8 cellular contexts compared by ENCODE assay signal in the genomic region with DNA sequence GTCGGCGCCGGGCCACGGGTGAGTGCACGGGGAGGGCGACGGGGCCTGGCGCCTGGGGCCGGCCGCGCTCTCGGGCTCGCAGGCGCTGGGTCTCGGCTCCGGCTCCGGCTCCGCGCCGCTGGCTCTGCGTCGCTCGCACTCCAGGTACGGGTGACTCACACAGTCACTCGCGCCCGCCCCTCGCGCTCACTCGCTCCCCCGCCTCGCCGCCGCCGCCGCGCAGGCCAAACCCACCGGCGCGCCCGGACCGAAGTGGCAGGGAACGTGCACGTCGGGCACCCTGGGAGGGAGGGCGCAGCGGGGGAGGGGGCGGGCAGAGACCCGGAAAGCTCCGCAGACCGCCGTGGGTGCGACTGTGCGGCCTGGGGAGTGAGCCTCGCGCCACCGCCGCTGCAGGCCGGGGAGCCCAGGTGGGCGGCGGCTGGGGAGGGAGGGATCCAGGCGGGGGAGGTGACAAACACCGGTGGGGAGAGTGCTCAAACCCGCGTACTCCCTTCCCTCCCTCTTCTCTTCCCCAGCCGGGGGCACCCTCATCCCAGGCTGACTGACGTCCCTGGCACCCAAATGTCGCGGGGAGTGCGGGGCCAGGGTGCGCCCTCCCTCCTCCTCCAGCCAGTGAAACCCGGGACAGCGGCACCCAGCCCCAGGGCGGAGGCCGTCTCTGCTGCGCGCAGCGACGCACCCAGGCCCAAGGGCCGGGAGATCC.
DNase-seq lines count a peak whose midpoint lies in the region; ATAC-seq and TF ChIP-seq lines count a peak whose summit lies in the region.

No MANE protein-coding gene starts in this region.

- no peaks in the 10 kb centered on the region for H3K36me3 ChIP-seq in CD4-positive, CD25-positive, alpha-beta regulatory T cell (ENCODE audit: control insufficient read depth, insufficient read depth, low read length)
- no peaks in the 10 kb centered on the region for H3K36me3 ChIP-seq in H7 (replicated peaks; ENCODE audit: control insufficient read depth, insufficient read depth, low read length)
- H3K36me3 ChIP-seq in PC-3 (ENCODE audit: low read depth, low read length) = no peaks in the 10 kb centered on the region
- H3K36me3 ChIP-seq in left lung = no peaks in the 10 kb centered on the region

- H2AFZ ChIP-seq in PC-3 (ENCODE audit: low read length) = peak overlapping the region; percentile 82

- H3K9ac ChIP-seq in PC-3 (ENCODE audit: low read length) = peak overlapping the region; percentile 77

- H3K4me1 ChIP-seq in CD4-positive, CD25-positive, alpha-beta regulatory T cell (ENCODE audit: control insufficient read depth, insufficient read depth, low read length, poor library complexity, severe bottlenecking) = no peaks in the 10 kb centered on the region
- peaks cover 34% of the 10 kb centered on the region for H3K4me1 ChIP-seq in PC-3 (ENCODE audit: insufficient read depth, low read length)
- peaks cover 0 to 16% of the 10 kb centered on the region in 2 donors for H3K4me1 ChIP-seq in left lung

- POLR2A ChIA-PET in PC-3 (lab: Charles Lee; ENCODE audit: unreplicated experiment) = interaction anchor here (1.0 kb wide), 1 partner anchor 39 kb away, joined by 3 read pairs; no protein-coding TSS in a partner anchor

- peaks cover 51% of the 10 kb centered on the region for H3K27me3 Mint-ChIP-seq in CD4-positive, CD25-positive, alpha-beta regulatory T cell
- peaks cover 2% of the 10 kb centered on the region for H3K27me3 Mint-ChIP-seq in chondrocyte (ENCODE audit: low read depth)

- peak in 2 of 3 donors; percentile 6 to 23 for DNase-seq in CD4-positive, CD25-positive, alpha-beta regulatory T cell
- DNase-seq in H7 = peak; percentile 88
- peak; percentile 77 for DNase-seq in PC-3
- DNase-seq in chondrocyte (ENCODE audit: low spot score) = no peak
- peak; percentile 78 to 93 for DNase-seq in left lung
- DNase-seq in stimulated activated CD4-positive, alpha-beta T cell treated with anti-CD3 and anti-CD28 coated beads, Interleukin-4, amount 100 ng/mL, for 1 hour = peak; percentile 35
- DNase-seq in NCI-H2196 (lab: John Stamatoyannopoulos, UW; ENCODE audit: unreplicated experiment) = no peak
- no peak for DNase-seq in COLO829 (ENCODE audit: low spot score)

- CTCF ChIA-PET in PC-3 (lab: Charles Lee) = no interaction called here

- no peaks in the 10 kb centered on the region for H3F3A ChIP-seq in PC-3 (ENCODE audit: low read length, unreplicated experiment)

- H3K27me3 ChIP-seq in CD4-positive, CD25-positive, alpha-beta regulatory T cell (ENCODE audit: control insufficient read depth, insufficient read depth, low read length) = peaks cover 21% of the 10 kb centered on the region
- H3K27me3 ChIP-seq in H7 (ENCODE audit: control insufficient read depth, insufficient read depth, low read length) (peaks cover 13% of the 10 kb centered on the region), PC-3 (ENCODE audit: low read length) (no peaks in the 10 kb centered on the region), left lung (peaks cover 4 to 65% of the 10 kb centered on the region in 2 donors)

- TF ChIP-seq CTCF in PC-3 (conservative IDR thresholded peaks at IDR 0.05; ENCODE audit: low read depth, low read length) (no peak), chondrocyte (IDR thresholded peaks at IDR 0.05) (no peak), left lung (IDR thresholded peaks at IDR 0.05) (no peak)

- H3K4me3 ChIP-seq in CD4-positive, CD25-positive, alpha-beta regulatory T cell (ENCODE audit: low read depth, low read length) = no peak overlapping the region
- H3K4me3 ChIP-seq in H7 (ENCODE audit: insufficient read depth, low read depth, low read length) = peak overlapping the region; percentile 73
- H3K4me3 ChIP-seq in PC-3 (ENCODE audit: low read length) = peak overlapping the region; percentile 91
- peak overlapping the region; percentile 50 to 54 for H3K4me3 ChIP-seq in left lung

- peak overlapping the region in 1 of 4 donors; percentile 65 for H3K4me3 Mint-ChIP-seq in CD4-positive, CD25-positive, alpha-beta regulatory T cell
- peak overlapping the region; percentile 64 for H3K4me3 Mint-ChIP-seq in chondrocyte (ENCODE audit: unreplicated experiment)

- intact Hi-C loops in PC-3 (cut with micrococcal nuclease) = loop anchor here (1.0 to 5.0 kb wide), 3 partner anchors 17 to 92 kb away; no protein-coding TSS in a partner anchor
- intact Hi-C loops in left lung (cut with DNase I) = no loop called here

- H3K9me3 Mint-ChIP-seq in CD4-positive, CD25-positive, alpha-beta regulatory T cell = peaks cover 0 to 2% (median 0%) of the 10 kb centered on the region in 7 donors
- peaks cover under 1% of the 10 kb centered on the region for H3K9me3 Mint-ChIP-seq in chondrocyte (ENCODE audit: low read depth)

- no TSS peak for BruUV-seq in PC-3 (replicated peaks; lab: Mats Ljungman, UMichigan)

- peak overlapping the region; percentile 98 for H3K4me2 ChIP-seq in PC-3 (ENCODE audit: low read length)

- peaks cover 0 to 22% (median 9%) of the 10 kb centered on the region in 4 donors for H3K4me1 Mint-ChIP-seq in CD4-positive, CD25-positive, alpha-beta regulatory T cell
- H3K4me1 Mint-ChIP-seq in chondrocyte (ENCODE audit: low read depth) = peaks cover 20% of the 10 kb centered on the region

- ATAC-seq in CD4-positive, CD25-positive, alpha-beta regulatory T cell (ENCODE audit: low read depth in 2 of 2) = peak; percentile 50 to 61
- ATAC-seq in PC-3 (peak; percentile 72), left lung (peak; percentile 84)

- no peak overlapping the region for H3K27ac ChIP-seq in CD4-positive, CD25-positive, alpha-beta regulatory T cell (ENCODE audit: insufficient read depth, low read length, poor library complexity, severe bottlenecking)
- H3K27ac ChIP-seq in PC-3 (ENCODE audit: low read length) (peak overlapping the region; percentile 79), left lung (peak overlapping the region; percentile 78 to 80)

- H3K9me3 ChIP-seq in CD4-positive, CD25-positive, alpha-beta regulatory T cell (ENCODE audit: control insufficient read depth in 2 of 2, low read length in 2 of 2) = no peaks in the 10 kb centered on the region
- H3K9me3 ChIP-seq in PC-3 (ENCODE audit: low read length) (no peaks in the 10 kb centered on the region), left lung (no peaks in the 10 kb centered on the region)

- H3K27ac Mint-ChIP-seq in CD4-positive, CD25-positive, alpha-beta regulatory T cell = no peak overlapping the region
- H3K27ac Mint-ChIP-seq in chondrocyte (ENCODE audit: unreplicated experiment) = no peak overlapping the region

- H4K20me1 ChIP-seq in PC-3 (ENCODE audit: low read length) = no peaks in the 10 kb centered on the region

- no peaks in the 10 kb centered on the region for H3K36me3 Mint-ChIP-seq in CD4-positive, CD25-positive, alpha-beta regulatory T cell
- no peaks in the 10 kb centered on the region for H3K36me3 Mint-ChIP-seq in chondrocyte (ENCODE audit: low read depth)

- no peaks in the 10 kb centered on the region for H3K9me2 ChIP-seq in PC-3 (replicated peaks; ENCODE audit: low read length)

- 0 out of 2 replicates have a peak, but pooled peaks cover 3% of the 10 kb centered on the region for H3K79me2 ChIP-seq in PC-3 (ENCODE audit: low read length)

Comparison
In these comparisons a context has a peak if more than half of its experiments do, and no peak if none do; other contexts are left out.
1. DNase-seq: peak in CD4-positive, CD25-positive, alpha-beta regulatory T cell (2 of 3), H7 (single experiment), PC-3 (single experiment), left lung (2 of 2) and stimulated activated CD4-positive, alpha-beta T cell treated with anti-CD3 and anti-CD28 coated beads, Interleukin-4, amount 100 ng/mL, for 1 hour (single experiment); none in chondrocyte (single experiment), NCI-H2196 (single experiment) and COLO829 (single experiment).
2. Peak in every context shown above with its lines, with median percentiles within 50 percentile points of each other: ATAC-seq.